ENCODE assay signal across 19 cellular contexts in genomic region chr10:47452495-47453434, GRCh38. TPM values are rescaled to one million over a fixed set of nuclear protein-coding genes. Genes with fewer than 3 reads are reported as not detected.
DNase-seq lines count a peak whose midpoint lies in the region; ATAC-seq and TF ChIP-seq lines count a peak whose summit lies in the region.
"Had no signal": no experiment of that assay in that cellular context is flagged by ENCODE, and none has a peak within 500 bp of the region (broad histone marks: within the 10 kb centered on the region; RNA-seq: fewer than 3 reads in every experiment).

No MANE protein-coding gene starts in this region.

- CTCF ChIA-PET in activated CD4-positive, alpha-beta T cell treated with anti-CD3 and anti-CD28 coated beads, Interleukin-2, amount 10 ng/mL, durations not matched to agents 7 days and 5 days (lab: Charles Lee) = no interaction called here

- H3K4me1 Mint-ChIP-seq in nephron = peaks cover 28% of the 10 kb centered on the region
- peaks cover 4% of the 10 kb centered on the region for H3K4me1 Mint-ChIP-seq in activated CD4-positive, alpha-beta T cell treated with anti-CD3 and anti-CD28 coated beads, Interleukin-2, amount 10 ng/mL, durations not matched to agents 7 days and 5 days

- no peak overlapping the region for H3K4me3 Mint-ChIP-seq in nephron
- no peak overlapping the region for H3K4me3 Mint-ChIP-seq in activated CD4-positive, alpha-beta T cell treated with anti-CD3 and anti-CD28 coated beads, Interleukin-2, amount 10 ng/mL, durations not matched to agents 7 days and 5 days
- H3K4me3 Mint-ChIP-seq: activated T-helper 1 cell treated with anti-CD3 and anti-CD28 coated beads, Interleukin-12 subunit alpha, Interleukin-12 subunit beta, Interleukin-2, Interleukin-4 antibody, amounts not matched to agents 30 ng/mL and 10 ng/mL and 1 ng/mL, durations not matched to agents 14 hours and 24 hours and 36 hours; stimulated activated naive CD8-positive, alpha-beta T cell treated with anti-CD3 and anti-CD28 coated beads, Interleukin-15, Interleukin-2, amounts not matched to agents 100 ng/mL and 50 ng/mL, for 24 hours had no signal

- no peak overlapping the region for H3K4me3 ChIP-seq in coronary artery
- H3K4me3 ChIP-seq: adrenal gland, GM12878, pancreas, vagina had no signal

- peak overlapping the region; percentile 6 to 83 (median 67) for H3K27ac Mint-ChIP-seq in nephron
- no peak overlapping the region for H3K27ac Mint-ChIP-seq in activated CD4-positive, alpha-beta T cell treated with anti-CD3 and anti-CD28 coated beads, Interleukin-2, amount 10 ng/mL, durations not matched to agents 7 days and 5 days
- H3K27ac Mint-ChIP-seq: activated T-helper 1 cell treated with anti-CD3 and anti-CD28 coated beads, Interleukin-12 subunit alpha, Interleukin-12 subunit beta, Interleukin-2, Interleukin-4 antibody, amounts not matched to agents 30 ng/mL and 10 ng/mL and 1 ng/mL, durations not matched to agents 14 hours and 24 hours and 36 hours; stimulated activated naive CD8-positive, alpha-beta T cell treated with anti-CD3 and anti-CD28 coated beads, Interleukin-15, Interleukin-2, amounts not matched to agents 100 ng/mL and 50 ng/mL, for 24 hours had no signal

- H3K9me3 Mint-ChIP-seq in nephron = no peaks in the 10 kb centered on the region
- H3K9me3 Mint-ChIP-seq in activated CD4-positive, alpha-beta T cell treated with anti-CD3 and anti-CD28 coated beads, Interleukin-2, amount 10 ng/mL, durations not matched to agents 7 days and 5 days = no peaks in the 10 kb centered on the region
- H3K9me3 Mint-ChIP-seq: activated T-helper 1 cell treated with anti-CD3 and anti-CD28 coated beads, Interleukin-12 subunit alpha, Interleukin-12 subunit beta, Interleukin-2, Interleukin-4 antibody, amounts not matched to agents 30 ng/mL and 10 ng/mL and 1 ng/mL, durations not matched to agents 14 hours and 24 hours and 36 hours; stimulated activated naive CD8-positive, alpha-beta T cell treated with anti-CD3 and anti-CD28 coated beads, Interleukin-15, Interleukin-2, amounts not matched to agents 100 ng/mL and 50 ng/mL, for 24 hours had no signal

- POLR2A ChIA-PET in activated CD4-positive, alpha-beta T cell treated with anti-CD3 and anti-CD28 coated beads, Interleukin-2, amount 10 ng/mL, durations not matched to agents 7 days and 5 days (lab: Charles Lee) = no interaction called here

- H3K27me3 Mint-ChIP-seq in nephron (ENCODE audit: low read depth) = no peaks in the 10 kb centered on the region
- peaks cover 5% of the 10 kb centered on the region for H3K27me3 Mint-ChIP-seq in activated CD4-positive, alpha-beta T cell treated with anti-CD3 and anti-CD28 coated beads, Interleukin-2, amount 10 ng/mL, durations not matched to agents 7 days and 5 days

- DNase-seq in GM03348 (ENCODE audit: low spot score) (peak; percentile 4), NCI-H1105 (lab: John Stamatoyannopoulos, UW) (peak; percentile 47), coronary artery (ENCODE audit: low spot score) (peak; percentile 64), dedifferentiated amniotic fluid mesenchymal stem cell (ENCODE audit: extremely low spot score) (no peak)
- no peak for DNase-seq in activated CD4-positive, alpha-beta T cell treated with anti-CD3 and anti-CD28 coated beads, Interleukin-2, amount 10 ng/mL, durations not matched to agents 7 days and 5 days
- DNase-seq: activated CD4-positive, alpha-beta T cell treated with anti-CD3 and anti-CD28 coated beads, Interleukin-2, amount 50 U/mL, for 48 hours; adrenal gland; central memory CD4-positive, alpha-beta T cell; NCI-H1930; pancreas; small intestine had no signal

- ATAC-seq in HG02571 (IDR thresholded peaks at IDR 0.05; ENCODE audit: unreplicated experiment) = no peak
- ATAC-seq: GM12878, pancreas had no signal

- no peak overlapping the region for H3K27ac ChIP-seq in coronary artery
- H3K27ac ChIP-seq: adrenal gland, pancreas, vagina had no signal

- H3K36me3 Mint-ChIP-seq in nephron (ENCODE audit: low read depth) = no peaks in the 10 kb centered on the region
- H3K36me3 Mint-ChIP-seq in activated CD4-positive, alpha-beta T cell treated with anti-CD3 and anti-CD28 coated beads, Interleukin-2, amount 10 ng/mL, durations not matched to agents 7 days and 5 days (ENCODE audit: low read depth) = no peaks in the 10 kb centered on the region

- no peak for TF ChIP-seq CTCF in coronary artery (IDR thresholded peaks at IDR 0.05)
- TF ChIP-seq CTCF in nephron (IDR thresholded peaks at IDR 0.05; ENCODE audit: unreplicated experiment in 3 of 3) = no peak

RNA-seq across cellular contexts. Expression of gene ANXA8, which starts 31.1 kb away (rescaled TPM):
- total RNA-seq in activated CD4-positive, alpha-beta T cell treated with anti-CD3 and anti-CD28 coated beads, Interleukin-2, amount 10 ng/mL, durations not matched to agents 7 days and 5 days = under 1 TPM; 0.17 to 0.30 TPM
- total RNA-seq: activated T-helper 1 cell treated with anti-CD3 and anti-CD28 coated beads, Interleukin-12 subunit alpha, Interleukin-12 subunit beta, Interleukin-2, Interleukin-4 antibody, amounts not matched to agents 30 ng/mL and 10 ng/mL and 1 ng/mL, durations not matched to agents 14 hours and 24 hours and 36 hours had no signal

RNA-seq across cellular contexts. Expression of gene FAM25G, which starts 38.7 kb away (rescaled TPM):
- not detected for total RNA-seq in activated CD4-positive, alpha-beta T cell treated with anti-CD3 and anti-CD28 coated beads, Interleukin-2, amount 10 ng/mL, durations not matched to agents 7 days and 5 days
- total RNA-seq: activated T-helper 1 cell treated with anti-CD3 and anti-CD28 coated beads, Interleukin-12 subunit alpha, Interleukin-12 subunit beta, Interleukin-2, Interleukin-4 antibody, amounts not matched to agents 30 ng/mL and 10 ng/mL and 1 ng/mL, durations not matched to agents 14 hours and 24 hours and 36 hours; adrenal gland; Daoy; fibroblast of villous mesenchyme; GM12878; pancreas; vagina had no signal

Comparison
In these comparisons a context has a peak if more than half of its experiments do, and no peak if none do; other contexts are left out.
1. DNase-seq: peak in GM03348 (single experiment), NCI-H1105 (single experiment) and coronary artery (single experiment); none in dedifferentiated amniotic fluid mesenchymal stem cell (single experiment) and activated CD4-positive, alpha-beta T cell treated with anti-CD3 and anti-CD28 coated beads, Interleukin-2, amount 10 ng/mL, durations not matched to agents 7 days and 5 days (single experiment).